In the genomic region with DNA sequence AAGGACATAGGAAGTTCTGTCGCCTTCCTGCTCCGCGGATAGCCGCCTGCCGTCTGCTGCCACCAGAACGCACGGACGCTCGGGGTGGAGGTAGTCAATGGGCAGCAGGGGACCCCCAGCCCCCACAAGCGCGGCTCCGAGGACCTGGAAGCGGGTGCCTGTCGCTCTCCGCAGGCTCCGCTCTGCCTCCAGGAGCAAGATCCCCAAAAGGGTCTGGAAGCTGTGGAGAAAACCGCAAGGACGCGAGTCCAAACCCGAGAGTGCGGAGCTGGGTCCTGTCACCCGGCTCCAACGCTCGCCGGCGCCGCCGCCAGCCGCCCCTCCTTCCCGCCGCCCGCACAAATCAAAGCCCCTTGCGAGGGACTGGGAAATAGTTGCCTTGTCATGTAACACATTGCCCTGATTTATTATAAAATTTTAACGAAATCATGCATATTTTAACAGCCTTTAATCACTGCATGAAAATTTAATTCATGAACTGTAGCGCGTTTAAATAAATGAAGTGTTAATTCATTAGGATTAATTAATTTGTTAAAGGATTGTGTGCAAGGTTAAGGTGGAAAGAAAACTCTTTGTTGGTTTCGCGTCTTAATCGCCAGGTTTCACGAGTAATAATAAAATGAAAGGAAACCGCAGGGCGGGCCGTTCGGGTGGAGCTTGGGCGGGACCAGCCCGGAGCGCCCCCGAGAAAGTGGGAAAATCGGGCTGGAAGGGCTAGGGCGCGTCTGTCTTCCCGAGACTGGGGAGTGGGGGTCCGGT, we compare ENCODE assay signal across 8 cellular contexts. TPM values are rescaled to one million over a fixed set of nuclear protein-coding genes. Genes with fewer than 3 reads are reported as not detected.
DNase-seq lines count a peak whose midpoint lies in the region; ATAC-seq and TF ChIP-seq lines count a peak whose summit lies in the region.

No MANE protein-coding gene starts in this region.

- H3K4me3 ChIP-seq in DOHH2 (ENCODE audit: low read length) (peak overlapping the region; percentile 19; the same call in 1 of the 2 replicates), SJCRH30 (peak overlapping the region; percentile 53), trophoblast cell (ENCODE audit: low read depth, low read length) (peak overlapping the region; percentile 59)

- H2AFZ ChIP-seq in trophoblast cell (ENCODE audit: insufficient read depth, low read length, poor library complexity): no peak overlapping the region

- H3K23ac ChIP-seq in trophoblast cell (ENCODE audit: low read length): no peak overlapping the region

- no peak overlapping the region for H2AK5ac ChIP-seq in trophoblast cell (ENCODE audit: low read length)

- H4K8ac ChIP-seq in trophoblast cell (ENCODE audit: low read depth, low read length): no peak overlapping the region

- H3F3A ChIP-seq in DOHH2 (ENCODE audit: control insufficient read depth, insufficient read depth): peaks cover 8% of the 10 kb centered on the region

- H4K20me1 ChIP-seq in DOHH2 (ENCODE audit: control insufficient read depth, insufficient read depth, low read depth, low read length): no peaks in the 10 kb centered on the region; the same call in 1 of the 2 replicates

- TF ChIP-seq CTCF in DOHH2 (IDR thresholded peaks at IDR 0.05; ENCODE audit: low read depth, low read length, poor library complexity, severe bottlenecking): no peak

- WGBS in trophoblast cell (ENCODE audit: extremely low coverage, insufficient coverage, insufficient read length): no CpG with 5 or more reads among the region's 53 CpGs

- in situ Hi-C loops in KBM-7 (cut with MboI; ENCODE audit: low pct_unique_long_range_greater_than_20kb, low sequenced_read_pairs): no loop called here

- DNase-seq in SJCRH30: no peak
- peak; percentile 16 for DNase-seq in germinal center (ENCODE audit: low spot score)
- no peak for DNase-seq in trophoblast cell
- DNase-seq in NCI-H1930 (lab: John Stamatoyannopoulos, UW): no peak
- DNase-seq in COR-L47 (lab: John Stamatoyannopoulos, UW): no peak
- no peak for DNase-seq in KBM-7

- ATAC-seq in HG03196 (IDR thresholded peaks at IDR 0.05; ENCODE audit: unreplicated experiment): no peak

- no peak overlapping the region for H4K12ac ChIP-seq in trophoblast cell (ENCODE audit: low read depth, low read length)

- H3K4me1 ChIP-seq in DOHH2 (ENCODE audit: control insufficient read depth, low read length): no peaks in the 10 kb centered on the region
- H3K4me1 ChIP-seq in SJCRH30: peaks cover 7% of the 10 kb centered on the region; the same call in 1 of the 2 replicates
- H3K4me1 ChIP-seq in trophoblast cell (ENCODE audit: control insufficient read depth in 1 of 2, insufficient read depth in 2 of 2, low read length in 2 of 2): peaks cover 10 to 11% of the 10 kb centered on the region in 2 experiments

- H3K79me2 ChIP-seq in DOHH2 (ENCODE audit: control insufficient read depth, low read length) (no peaks in the 10 kb centered on the region), trophoblast cell (ENCODE audit: control insufficient read depth, insufficient read depth, low read length, poor library complexity) (no peaks in the 10 kb centered on the region)

- H3K27ac ChIP-seq in DOHH2 (ENCODE audit: low read depth, low read length): no peak overlapping the region
- H3K27ac ChIP-seq in SJCRH30: peak overlapping the region; percentile 55
- H3K27ac ChIP-seq in trophoblast cell (ENCODE audit: low read depth, low read length): no peak overlapping the region

- H3K9me3 ChIP-seq in DOHH2 (ENCODE audit: control insufficient read depth, insufficient read depth, low read length): peaks cover under 1% of the 10 kb centered on the region; the same call in 1 of the 2 replicates
- H3K9me3 ChIP-seq in SJCRH30 (replicated peaks): no peaks in the 10 kb centered on the region; the same call in 1 of the 2 replicates
- H3K9me3 ChIP-seq in trophoblast cell (ENCODE audit: insufficient read depth, low read depth, low read length): peaks cover 5% of the 10 kb centered on the region

- H3K14ac ChIP-seq in trophoblast cell (ENCODE audit: low read length): no peak overlapping the region

- H4K91ac ChIP-seq in trophoblast cell (ENCODE audit: low read depth, low read length): no peak overlapping the region

- H3K4me2 ChIP-seq in DOHH2 (ENCODE audit: low read length) (peak overlapping the region; percentile 41), trophoblast cell (ENCODE audit: low read length) (peak overlapping the region; percentile 73)

- H2BK120ac ChIP-seq in trophoblast cell (ENCODE audit: insufficient read depth, low read length, poor library complexity): no peak overlapping the region

- H3K27me3 ChIP-seq in DOHH2 (ENCODE audit: control insufficient read depth, low read length) (peaks cover 48% of the 10 kb centered on the region), SJCRH30 (no peaks in the 10 kb centered on the region), trophoblast cell (ENCODE audit: insufficient read depth, low read length) (peaks cover 63% of the 10 kb centered on the region)

- no peak overlapping the region for H3K9ac ChIP-seq in trophoblast cell (ENCODE audit: low read length)

- no peak overlapping the region for H2BK12ac ChIP-seq in trophoblast cell (ENCODE audit: low read length)

- H3K36me3 ChIP-seq in DOHH2 (ENCODE audit: control insufficient read depth, low read length) (no peaks in the 10 kb centered on the region), SJCRH30 (peaks cover 8% of the 10 kb centered on the region; the same call in 1 of the 2 replicates), trophoblast cell (ENCODE audit: control insufficient read depth in 1 of 2, insufficient read depth in 2 of 2, low read length in 2 of 2) (no peaks in the 10 kb centered on the region)

- H2BK5ac ChIP-seq in trophoblast cell (ENCODE audit: low read depth, low read length, poor library complexity): no peak overlapping the region

- no peaks in the 10 kb centered on the region for H3K9me2 ChIP-seq in DOHH2 (replicated peaks; ENCODE audit: control insufficient read depth, low read length)

- H3K4ac ChIP-seq in trophoblast cell (ENCODE audit: low read depth, low read length): no peak overlapping the region

- no peaks in the 10 kb centered on the region for H3K79me1 ChIP-seq in trophoblast cell (ENCODE audit: low read length)

- H3K18ac ChIP-seq in trophoblast cell (ENCODE audit: low read length): no peak overlapping the region

RNA-seq across cellular contexts. Expression of a gene that starts 5.5 kb away (rescaled TPM):
- total RNA-seq in SJCRH30 (2014; rRNA removed; shearing (Covaris generic)): 77.8 and 97.0 TPM in 2 replicates
- 0.07 and 0.08 TPM in 2 replicates for polyA plus RNA-seq in trophoblast cell (2013)

RNA-seq across cellular contexts. Expression of a gene that starts 50.1 kb away (rescaled TPM):
- total RNA-seq in SJCRH30 (2014; rRNA removed; shearing (Covaris generic)): 66.8 and 73.3 TPM in 2 replicates
- 11.4 and 12.0 TPM in 2 replicates for polyA plus RNA-seq in trophoblast cell (2013)
